26 cellular contexts compared by ENCODE assay signal in the genomic region with DNA sequence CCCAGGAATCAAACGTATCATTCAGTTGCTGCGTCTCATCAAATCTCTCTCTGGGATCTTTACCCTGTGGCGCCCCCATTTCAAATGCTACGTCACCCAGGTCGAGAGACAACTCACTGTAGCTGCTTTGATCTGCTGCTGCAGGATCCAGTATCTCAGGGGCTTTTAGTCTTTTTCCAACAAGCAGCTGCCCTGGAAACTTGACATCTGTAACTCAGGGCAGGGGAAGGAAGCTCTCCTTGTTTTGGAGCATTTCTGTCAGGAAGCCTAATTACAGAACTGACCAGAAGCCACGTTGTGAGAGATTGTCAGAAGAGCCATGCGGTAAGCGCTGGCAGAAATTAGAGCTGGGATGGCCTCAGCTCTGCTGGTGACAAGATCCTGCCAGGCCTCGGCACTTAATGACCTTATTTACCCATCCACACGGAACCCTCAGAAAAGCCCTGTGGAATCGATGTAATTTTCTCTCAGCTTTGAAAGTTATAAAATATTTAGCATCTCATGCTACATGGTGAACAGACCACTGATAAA.
"Had no signal": no experiment of that assay in that cellular context is flagged by ENCODE, and none has a peak within 500 bp of the region (broad histone marks: within the 10 kb centered on the region; RNA-seq: fewer than 3 reads in every experiment).

No MANE protein-coding gene starts in this region.

- H3K4me1 ChIP-seq: ascending aorta, colonic mucosa had no signal

- H3K4me3 Mint-ChIP-seq: activated CD4-positive, alpha-beta memory T cell treated with anti-CD3 and anti-CD28 coated beads for 36 hours; activated CD4-positive, alpha-beta T cell treated with anti-CD3 and anti-CD28 coated beads for 36 hours; activated CD4-positive, alpha-beta T cell treated with anti-CD3 and anti-CD28 coated beads, Interleukin-2, amount 10 ng/mL, durations not matched to agents 24 days and 14 days; activated CD8-positive, alpha-beta memory T cell treated with anti-CD3 and anti-CD28 coated beads, Interleukin-2, amount 10 ng/mL, durations not matched to agents 7 days and 5 days; activated CD8-positive, alpha-beta T cell treated with anti-CD3 and anti-CD28 coated beads, Interleukin-2, amount 10 ng/mL, durations not matched to agents 7 days and 5 days; activated naive CD4-positive, alpha-beta T cell treated with anti-CD3 and anti-CD28 coated beads, Interleukin-2, amount 10 ng/mL, durations not matched to agents 7 days and 5 days; activated naive CD8-positive, alpha-beta T cell treated with anti-CD3 and anti-CD28 coated beads, Interleukin-2, amount 10 ng/mL, durations not matched to agents 7 days and 5 days; activated T-cell treated with anti-CD3 and anti-CD28 coated beads, Interleukin-2, amount 50 U/mL, for 24 hours; activated T-cell treated with anti-CD3 and anti-CD28 coated beads, Interleukin-2, amount 50 U/mL, for 72 hours; central memory CD8-positive, alpha-beta T cell had no signal

- DNase-seq: activated CD4-positive, alpha-beta memory T cell treated with anti-CD3 and anti-CD28 coated beads for 36 hours; activated CD4-positive, alpha-beta T cell treated with anti-CD3 and anti-CD28 coated beads for 36 hours; activated CD4-positive, alpha-beta T cell treated with anti-CD3 and anti-CD28 coated beads, Interleukin-2, amount 10 ng/mL, durations not matched to agents 24 days and 14 days; activated CD4-positive, CD25-positive, alpha-beta regulatory T cell; activated CD4-positive, CD25-positive, alpha-beta regulatory T cell treated with anti-CD3 and anti-CD28 coated beads, Interleukin-2, amount 50 U/mL, for 72 hours; activated CD8-positive, alpha-beta memory T cell treated with anti-CD3 and anti-CD28 coated beads, Interleukin-2, amount 10 ng/mL, durations not matched to agents 7 days and 5 days; activated CD8-positive, alpha-beta memory T cell treated with anti-CD3 and anti-CD28 coated beads, Interleukin-2, amount 50 U/mL, for 4 hours; activated CD8-positive, alpha-beta T cell treated with anti-CD3 and anti-CD28 coated beads, Interleukin-2, amount 10 ng/mL, durations not matched to agents 7 days and 5 days; activated gamma-delta T cell; activated naive CD4-positive, alpha-beta T cell; activated naive CD4-positive, alpha-beta T cell treated with anti-CD3 and anti-CD28 coated beads, Interleukin-2, amount 10 ng/mL, durations not matched to agents 7 days and 5 days; activated naive CD8-positive, alpha-beta T cell treated with anti-CD3 and anti-CD28 coated beads, Interleukin-2, amount 10 ng/mL, durations not matched to agents 7 days and 5 days; activated T-cell treated with anti-CD3 and anti-CD28 coated beads, Interleukin-2, amount 50 U/mL, for 24 hours; activated T-cell treated with anti-CD3 and anti-CD28 coated beads, Interleukin-2, amount 50 U/mL, for 72 hours; brain microvascular endothelial cell; colonic mucosa; effector CD8-positive, alpha-beta T cell; foreskin fibroblast; heart right ventricle; T-helper 2 cell had no signal

- H3K36me3 ChIP-seq: colonic mucosa had no signal

- H3K4me3 ChIP-seq: ascending aorta, colonic mucosa, heart right ventricle had no signal

- H3K4me1 Mint-ChIP-seq: activated CD4-positive, alpha-beta T cell treated with anti-CD3 and anti-CD28 coated beads for 36 hours; activated CD4-positive, alpha-beta T cell treated with anti-CD3 and anti-CD28 coated beads, Interleukin-2, amount 10 ng/mL, durations not matched to agents 24 days and 14 days; activated naive CD4-positive, alpha-beta T cell treated with anti-CD3 and anti-CD28 coated beads, Interleukin-2, amount 10 ng/mL, durations not matched to agents 7 days and 5 days; activated naive CD8-positive, alpha-beta T cell treated with anti-CD3 and anti-CD28 coated beads, Interleukin-2, amount 10 ng/mL, durations not matched to agents 7 days and 5 days; central memory CD8-positive, alpha-beta T cell had no signal

- H3K9me3 Mint-ChIP-seq: activated CD4-positive, alpha-beta memory T cell treated with anti-CD3 and anti-CD28 coated beads for 36 hours; activated CD4-positive, alpha-beta T cell treated with anti-CD3 and anti-CD28 coated beads, Interleukin-2, amount 10 ng/mL, durations not matched to agents 24 days and 14 days; activated naive CD4-positive, alpha-beta T cell treated with anti-CD3 and anti-CD28 coated beads, Interleukin-2, amount 10 ng/mL, durations not matched to agents 7 days and 5 days; activated naive CD4-positive, alpha-beta T cell treated with anti-CD3 and anti-CD28 coated beads, Interleukin-2, amount 50 U/mL, for 72 hours; activated naive CD8-positive, alpha-beta T cell treated with anti-CD3 and anti-CD28 coated beads, Interleukin-2, amount 10 ng/mL, durations not matched to agents 7 days and 5 days; activated T-cell treated with anti-CD3 and anti-CD28 coated beads, Interleukin-2, amount 50 U/mL, for 24 hours; activated T-cell treated with anti-CD3 and anti-CD28 coated beads, Interleukin-2, amount 50 U/mL, for 72 hours; central memory CD8-positive, alpha-beta T cell had no signal

- H3K9me3 ChIP-seq: ascending aorta, colonic mucosa, heart right ventricle had no signal

- FAIRE-seq: bronchial epithelial cell, frontal cortex had no signal

- ATAC-seq: activated CD4-positive, alpha-beta T cell treated with anti-CD3 and anti-CD28 coated beads for 36 hours; activated CD8-positive, alpha-beta memory T cell treated with anti-CD3 and anti-CD28 coated beads, Interleukin-2, amount 10 ng/mL, durations not matched to agents 7 days and 5 days; activated CD8-positive, alpha-beta T cell treated with anti-CD3 and anti-CD28 coated beads, Interleukin-2, amount 10 ng/mL, durations not matched to agents 7 days and 5 days; activated naive CD4-positive, alpha-beta T cell treated with anti-CD3 and anti-CD28 coated beads, Interleukin-2, amount 50 U/mL, for 72 hours; activated T-cell treated with anti-CD3 and anti-CD28 coated beads, Interleukin-2, amount 50 U/mL, for 72 hours; esophagus mucosa; heart right ventricle had no signal

- H3K27ac ChIP-seq: ascending aorta, brain microvascular endothelial cell, colonic mucosa, heart right ventricle had no signal

- H3K36me3 Mint-ChIP-seq: activated CD4-positive, alpha-beta memory T cell treated with anti-CD3 and anti-CD28 coated beads for 36 hours; activated CD8-positive, alpha-beta memory T cell treated with anti-CD3 and anti-CD28 coated beads, Interleukin-2, amount 10 ng/mL, durations not matched to agents 7 days and 5 days; activated naive CD4-positive, alpha-beta T cell treated with anti-CD3 and anti-CD28 coated beads, Interleukin-2, amount 10 ng/mL, durations not matched to agents 7 days and 5 days; activated naive CD4-positive, alpha-beta T cell treated with anti-CD3 and anti-CD28 coated beads, Interleukin-2, amount 50 U/mL, for 72 hours; activated naive CD8-positive, alpha-beta T cell treated with anti-CD3 and anti-CD28 coated beads, Interleukin-2, amount 10 ng/mL, durations not matched to agents 7 days and 5 days had no signal

- H3K27ac Mint-ChIP-seq: activated CD4-positive, alpha-beta memory T cell treated with anti-CD3 and anti-CD28 coated beads for 36 hours; activated CD4-positive, alpha-beta T cell treated with anti-CD3 and anti-CD28 coated beads for 36 hours; activated CD4-positive, alpha-beta T cell treated with anti-CD3 and anti-CD28 coated beads, Interleukin-2, amount 10 ng/mL, durations not matched to agents 24 days and 14 days; activated CD8-positive, alpha-beta memory T cell treated with anti-CD3 and anti-CD28 coated beads, Interleukin-2, amount 10 ng/mL, durations not matched to agents 7 days and 5 days; activated CD8-positive, alpha-beta T cell treated with anti-CD3 and anti-CD28 coated beads, Interleukin-2, amount 10 ng/mL, durations not matched to agents 7 days and 5 days; activated naive CD4-positive, alpha-beta T cell treated with anti-CD3 and anti-CD28 coated beads, Interleukin-2, amount 10 ng/mL, durations not matched to agents 7 days and 5 days; activated naive CD4-positive, alpha-beta T cell treated with anti-CD3 and anti-CD28 coated beads, Interleukin-2, amount 50 U/mL, for 72 hours; activated naive CD8-positive, alpha-beta T cell treated with anti-CD3 and anti-CD28 coated beads, Interleukin-2, amount 10 ng/mL, durations not matched to agents 7 days and 5 days; activated T-cell treated with anti-CD3 and anti-CD28 coated beads, Interleukin-2, amount 50 U/mL, for 24 hours; activated T-cell treated with anti-CD3 and anti-CD28 coated beads, Interleukin-2, amount 50 U/mL, for 72 hours had no signal

- H3K27me3 ChIP-seq: ascending aorta, brain microvascular endothelial cell, colonic mucosa, heart right ventricle had no signal
